1 cellular context compared by ENCODE assay signal in genomic region chr16:85662036-85662812, GRCh38.
TF ChIP-seq lines count a peak whose summit lies in the region.

No MANE protein-coding gene starts in this region.

TF ChIP-seq in HepG2, 621 proteins besides CTCF, POLR2A, EP300 and RAD21 (continued from another document):
- peak; percentile 21; the same call in 1 of the 2 replicates for TF ChIP-seq ZNF280B (CRISPR knock-in tag; IDR thresholded peaks at IDR 0.05; ENCODE audit: borderline replicate concordance)
- TF ChIP-seq SRSF1 (optimal IDR thresholded peaks at IDR 0.05; ENCODE audit: low read depth, low read length): peak; percentile 30
- no peak for TF ChIP-seq ZNF136 (CRISPR knock-in tag; IDR thresholded peaks at IDR 0.05; ENCODE audit: low read depth)
- TF ChIP-seq CBX2 (IDR thresholded peaks at IDR 0.05; ENCODE audit: low read depth, low read length): no peak
- TF ChIP-seq CBX2 (CRISPR knock-in tag; IDR thresholded peaks at IDR 0.05; ENCODE audit: low read depth): no peak
- TF ChIP-seq ONECUT2 (CRISPR knock-in tag; IDR thresholded peaks at IDR 0.05): no peak
- TF ChIP-seq SRY (CRISPR knock-in tag; IDR thresholded peaks at IDR 0.05): no peak
- TF ChIP-seq CEBPB (IDR thresholded peaks at IDR 0.05; ENCODE audit: borderline replicate concordance, low read depth, low read length): no peak
